In the genomic region with DNA sequence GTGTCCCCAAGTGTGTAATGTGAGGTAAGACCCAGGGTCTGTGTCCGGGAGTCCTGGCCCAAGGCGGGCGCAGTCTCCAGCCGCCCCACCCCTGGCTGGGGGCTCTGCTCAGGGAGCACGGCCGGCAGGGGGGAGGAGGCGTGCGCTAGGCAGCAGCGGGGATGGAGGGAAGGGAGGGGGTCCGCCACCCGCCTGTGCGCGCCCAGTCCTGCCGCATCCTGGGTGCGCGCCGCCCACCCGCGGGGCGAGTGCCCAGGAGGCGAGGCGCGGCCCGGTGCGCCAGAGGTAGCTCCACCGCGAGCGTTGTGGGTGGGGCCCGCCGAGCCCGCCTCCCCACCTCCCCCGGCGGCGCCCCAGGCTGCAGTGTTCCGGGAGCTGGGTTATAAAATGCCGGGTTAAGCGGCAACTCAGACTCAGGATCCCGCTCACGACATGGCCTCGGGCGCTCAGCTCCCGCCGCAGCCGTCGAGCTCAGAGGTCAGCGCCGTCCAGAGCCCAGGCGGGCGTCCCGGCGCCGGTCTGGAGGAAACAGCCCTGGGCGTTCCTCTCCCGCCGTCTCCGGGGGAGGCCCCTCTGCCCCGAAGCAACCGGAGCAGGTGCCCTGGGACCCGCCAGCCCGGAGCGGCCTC, we compare ENCODE assay signal across 8 cellular contexts. TPM values are rescaled to one million over a fixed set of nuclear protein-coding genes. Genes with fewer than 3 reads are reported as not detected.
DNase-seq lines count a peak whose midpoint lies in the region; ATAC-seq and TF ChIP-seq lines count a peak whose summit lies in the region.

A gene with protein sequence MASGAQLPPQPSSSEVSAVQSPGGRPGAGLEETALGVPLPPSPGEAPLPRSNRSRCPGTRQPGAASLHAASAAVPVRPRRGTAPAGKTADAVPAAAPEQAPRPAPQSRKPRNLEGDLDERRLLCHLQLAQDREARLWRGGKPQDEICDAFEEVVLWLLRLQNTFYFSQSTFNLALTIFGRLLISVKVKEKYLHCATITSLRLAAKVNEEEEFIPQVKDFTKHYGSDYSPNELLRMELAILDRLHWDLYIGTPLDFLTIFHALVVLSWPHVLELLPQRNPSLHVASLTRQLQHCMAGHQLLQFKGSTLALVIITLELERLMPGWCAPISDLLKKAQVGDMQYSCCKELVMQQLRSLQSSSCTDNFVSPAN (plus strand): TSS at position 363 of the 629 bp plus-strand sequence. CDS start 70 bp downstream, at position 433.

- H2AFZ ChIP-seq in mammary epithelial cell (ENCODE audit: low read depth, low read length), result peak within 1 kb of the TSS; percentile 80
- H2AFZ ChIP-seq in Karpas-422 (ENCODE audit: low read length), result no peak within 1 kb of the TSS

- H3K36me3 Mint-ChIP-seq in CD8-positive, alpha-beta T cell, result peaks cover 14% of the 10 kb centered on the region

- peak within 1 kb of the TSS; percentile 84 for H3K4me2 ChIP-seq in mammary epithelial cell (ENCODE audit: insufficient read depth, low read depth, low read length)
- no peak within 1 kb of the TSS for H3K4me2 ChIP-seq in Karpas-422 (ENCODE audit: low read depth, low read length, poor library complexity, severe bottlenecking)

- CTCF ChIA-PET in CD8-positive, alpha-beta T cell (lab: Charles Lee), result interaction anchor here (0.9 to 2.5 kb wide), 11 partner anchors 9 to 361 kb away, joined by 3 to 9 read pairs (median 4); partner anchors contain the start of gene KIF3A
- CTCF ChIA-PET in mammary epithelial cell (lab: Charles Lee; ENCODE audit: low non-redundant PET), result interaction anchor here (0.6 kb wide), 1 partner anchor 1004 kb away, joined by 4 read pairs; no protein-coding TSS in a partner anchor

- no peak for TF ChIP-seq POLR2A in right lobe of liver (IDR thresholded peaks at IDR 0.05)

- no peak for TF ChIP-seq CTCF in CD8-positive, alpha-beta T cell (IDR thresholded peaks at IDR 0.05)
- TF ChIP-seq CTCF in mammary epithelial cell (conservative IDR thresholded peaks at IDR 0.05 in 1 of 2, IDR thresholded peaks at IDR 0.05 in 1 of 2; ENCODE audit: extremely low read depth in 1 of 2, insufficient read depth in 1 of 2, low read depth in 1 of 2, low read length in 2 of 2) (no peak), right lobe of liver (IDR thresholded peaks at IDR 0.05) (no peak)

- no peaks in the 10 kb centered on the region for H3K9me2 ChIP-seq in Karpas-422 (replicated peaks; ENCODE audit: insufficient read depth, low read length)

- no peaks in the 10 kb centered on the region for H3K36me3 ChIP-seq in CD8-positive, alpha-beta T cell (ENCODE audit: insufficient read depth, low read length)
- no peaks in the 10 kb centered on the region for H3K36me3 ChIP-seq in mammary epithelial cell (ENCODE audit: insufficient read depth, low read length)
- no peaks in the 10 kb centered on the region for H3K36me3 ChIP-seq in right lobe of liver
- H3K36me3 ChIP-seq in Karpas-422 (ENCODE audit: insufficient read depth, low read length), result no peaks in the 10 kb centered on the region

- no peak within 1 kb of the TSS for H3K9ac ChIP-seq in mammary epithelial cell (ENCODE audit: insufficient read depth, low read length)
- H3K9ac ChIP-seq in Karpas-422 (ENCODE audit: low read length), result no peak within 1 kb of the TSS

- H3K27ac ChIP-seq in CD8-positive, alpha-beta T cell (ENCODE audit: low read depth, low read length), result peak within 1 kb of the TSS; percentile 36
- no peak within 1 kb of the TSS for H3K27ac ChIP-seq in mammary epithelial cell (ENCODE audit: insufficient read depth, low read depth, low read length)
- H3K27ac ChIP-seq in right lobe of liver, result no peak within 1 kb of the TSS
- no peak within 1 kb of the TSS for H3K27ac ChIP-seq in Karpas-422 (ENCODE audit: low read length)

- POLR2A ChIA-PET in CD8-positive, alpha-beta T cell (lab: Charles Lee), result interaction anchor here (0.7 to 3.2 kb wide), 8 partner anchors 10 to 305 kb away, joined by 3 to 33 read pairs (median 3); partner anchors contain the start of genes HSPA4, IRF1 and KIF3A

- in situ Hi-C loops in mammary epithelial cell (cut with MboI; ENCODE audit: low sequenced_read_pairs in 2 of 2), result no loop called here

- H3K4me1 ChIP-seq in CD8-positive, alpha-beta T cell (ENCODE audit: insufficient read depth, low read length), result peaks cover 8% of the 10 kb centered on the region
- H3K4me1 ChIP-seq in mammary epithelial cell (ENCODE audit: insufficient read depth, low read length) (peaks cover 14% of the 10 kb centered on the region), right lobe of liver (peaks cover 0 to 5% (median 0%) of the 10 kb centered on the region in 4 donors), Karpas-422 (ENCODE audit: low read length) (no peaks in the 10 kb centered on the region)

- H3K4me3 ChIP-seq in CD8-positive, alpha-beta T cell (ENCODE audit: low read depth, low read length), result peak within 1 kb of the TSS; percentile 57
- H3K4me3 ChIP-seq in mammary epithelial cell (replicated peaks in 1 of 3; ENCODE audit: insufficient read depth in 1 of 3, low read depth in 2 of 3, low read length in 3 of 3) (peak within 1 kb of the TSS; percentile 32 to 55 (median 53)), right lobe of liver (peak within 1 kb of the TSS; percentile 22 to 44 (median 31)), Karpas-422 (ENCODE audit: low read length) (no peak within 1 kb of the TSS)

- H3K9me3 ChIP-seq in CD8-positive, alpha-beta T cell (ENCODE audit: low read length), result no peaks in the 10 kb centered on the region
- H3K9me3 ChIP-seq in mammary epithelial cell (replicated peaks; ENCODE audit: insufficient read depth, low read length) (no peaks in the 10 kb centered on the region), right lobe of liver (no peaks in the 10 kb centered on the region), Karpas-422 (ENCODE audit: low read length) (no peaks in the 10 kb centered on the region)

- WGBS in mammary epithelial cell (ENCODE audit: low coverage, missing lambda C conversion rate), result 16% methylated on average over 20 of the region's 61 CpGs
- WGBS in right lobe of liver (ENCODE audit: insufficient coverage, low coverage, low lambda C conversion rate, missing lambda C conversion rate), result 5% methylated on average over 4 of the region's 61 CpGs

- H4K20me1 ChIP-seq in mammary epithelial cell (ENCODE audit: insufficient read depth, low read length) (no peaks in the 10 kb centered on the region), Karpas-422 (ENCODE audit: insufficient read depth, low read depth, low read length) (no peaks in the 10 kb centered on the region)

- peak; percentile 34 to 81 (median 64) for DNase-seq in CD8-positive, alpha-beta T cell
- DNase-seq in T-helper 22 cell (ENCODE audit: low read depth) (peak; percentile 62), mammary epithelial cell (peak; percentile 5), right lobe of liver (no peak), NCI-H2081 (lab: John Stamatoyannopoulos, UW) (no peak), Karpas-422 (no peak)
- peak; percentile 49 to 55 for DNase-seq in stimulated activated CD8-positive, alpha-beta memory T cell treated with anti-CD3 and anti-CD28 coated beads, Interleukin-15, amount 100 ng/mL, for 4 hours (ENCODE audit: low read depth in 2 of 2)

- H3K9me3 Mint-ChIP-seq in CD8-positive, alpha-beta T cell, result no peaks in the 10 kb centered on the region

- H3K27ac Mint-ChIP-seq in CD8-positive, alpha-beta T cell, result peak within 1 kb of the TSS; percentile 67

- no peaks in the 10 kb centered on the region for H3K27me3 Mint-ChIP-seq in CD8-positive, alpha-beta T cell (ENCODE audit: low read depth)

- H3K79me2 ChIP-seq in mammary epithelial cell (ENCODE audit: insufficient read depth, low read length), result no peaks in the 10 kb centered on the region
- no peaks in the 10 kb centered on the region for H3K79me2 ChIP-seq in Karpas-422 (ENCODE audit: low read length)

- ATAC-seq in CD8-positive, alpha-beta T cell, result peak; percentile 85
- ATAC-seq in GM21825 (IDR thresholded peaks at IDR 0.05; ENCODE audit: unreplicated experiment) (peak; percentile 37), right lobe of liver (peak; percentile 60 to 75 (median 66))

- no TSS peak for BruUV-seq in mammary epithelial cell (replicated peaks; lab: Mats Ljungman, UMichigan)

- intact Hi-C loops in CD8-positive, alpha-beta T cell (cut with DNase I, micrococcal nuclease), result loop anchor here (1.0 to 5.0 kb wide), 6 partner anchors 10 to 1480 kb away; partner anchors contain the start of genes KIF3A (in 2 of the 2), AFF4 (in 1 of the 2), PPP2CA (in 1 of the 2) and SOWAHA (in 1 of the 2)
- intact Hi-C loops in mammary epithelial cell (cut with micrococcal nuclease) (no loop called here), right lobe of liver (cut with DNase I) (no loop called here)

- H3K4me3 Mint-ChIP-seq in CD8-positive, alpha-beta T cell, result peak within 1 kb of the TSS; percentile 84

- no peaks in the 10 kb centered on the region for H3K27me3 ChIP-seq in CD8-positive, alpha-beta T cell (ENCODE audit: insufficient read depth, low read length)
- H3K27me3 ChIP-seq in mammary epithelial cell (ENCODE audit: insufficient read depth, low read length), result no peaks in the 10 kb centered on the region
- H3K27me3 ChIP-seq in right lobe of liver, result peaks cover 0 to 11% of the 10 kb centered on the region in 2 donors
- no peaks in the 10 kb centered on the region for H3K27me3 ChIP-seq in Karpas-422 (ENCODE audit: low read length)

- H3K4me1 Mint-ChIP-seq in CD8-positive, alpha-beta T cell (ENCODE audit: low read depth), result peaks cover 11% of the 10 kb centered on the region

- dilution Hi-C loops in mammary epithelial cell (cut with HindIII; ENCODE audit: low sequenced_read_pairs), result no loop called here

RNA-seq across cellular contexts. Expression of the gene that starts here (rescaled TPM):
- total RNA-seq in CD8-positive, alpha-beta T cell, result 1 to 10 TPM; 4.4 to 6.3 TPM
- total RNA-seq in mammary epithelial cell, result not detected
- 0.09 TPM for polyA plus RNA-seq in mammary epithelial cell
- polyA minus RNA-seq in mammary epithelial cell, result not detected
- under 1 TPM in 1 of 6 experiments, not detected in 5; 0.11 TPM for total RNA-seq in right lobe of liver
- total RNA-seq in Karpas-422 (2014; rRNA removed; shearing (Covaris generic); ENCODE audit: low replicate concordance), result 0.15 TPM in 1 of 2 replicates, not detected in the other

Comparison
In these comparisons a context has a peak if more than half of its experiments do, and no peak if none do; other contexts are left out.
1. Peak in DNase-seq, H3K4me3 ChIP-seq and H3K4me2 ChIP-seq in mammary epithelial cell; RNA of the gene not detected or under 1 TPM.
2. Peak in ATAC-seq and H3K4me3 ChIP-seq in right lobe of liver; RNA of the gene not detected or under 1 TPM.
3. DNase-seq: peak in CD8-positive, alpha-beta T cell (7 of 7), T-helper 22 cell (single experiment) and stimulated activated CD8-positive, alpha-beta memory T cell treated with anti-CD3 and anti-CD28 coated beads, Interleukin-15, amount 100 ng/mL, for 4 hours (2 of 2); none in right lobe of liver (0 of 3), NCI-H2081 (0 of 2) and Karpas-422 (single experiment).
4. intact Hi-C loops: an anchor here in CD8-positive, alpha-beta T cell (1.0 to 5.0 kb wide); none called in mammary epithelial cell and right lobe of liver.
5. Peak in every context shown above with its lines, with median percentiles within 50 percentile points of each other: ATAC-seq.